In genomic region chrX:153482376-153483015, GRCh38 we compare ENCODE assay signal across 1 cellular context.
TF ChIP-seq lines count a peak whose summit lies in the region.

No MANE protein-coding gene starts in this region.

TF ChIP-seq in H1, 55 proteins besides CTCF, POLR2A, EP300 and RAD21:
- TF ChIP-seq TEAD4 (IDR thresholded peaks at IDR 0.05; ENCODE audit: low read depth, low read length): no peak
- no peak for TF ChIP-seq RFX5 (IDR thresholded peaks at IDR 0.05; ENCODE audit: borderline replicate concordance, low read depth, low read length)
- no peak for TF ChIP-seq SUZ12 (IDR thresholded peaks at IDR 0.05; ENCODE audit: low read length)
- TF ChIP-seq SIN3A (conservative IDR thresholded peaks at IDR 0.05 in 1 of 2, IDR thresholded peaks at IDR 0.05 in 1 of 2; ENCODE audit: low read depth in 1 of 2, low read length in 2 of 2): no peak
- TF ChIP-seq USF2 (IDR thresholded peaks at IDR 0.05; ENCODE audit: low read length): no peak
